ENCODE assay signal across 1 cellular context in genomic region chr3:32662638-32663037, GRCh38.
TF ChIP-seq lines count a peak whose summit lies in the region.

No MANE protein-coding gene starts in this region.

TF ChIP-seq in HepG2, 621 proteins besides CTCF, POLR2A, EP300 and RAD21 (continued from another document):
- TF ChIP-seq ZNF770 (CRISPR knock-in tag; IDR thresholded peaks at IDR 0.05) (no peak), HNF4A (CRISPR knock-in tag; IDR thresholded peaks at IDR 0.05) (peak; percentile 21; the same call in 1 of the 2 replicates), EEA1 (CRISPR knock-in tag; IDR thresholded peaks at IDR 0.05; ENCODE audit: borderline replicate concordance) (no peak), RXRA (CRISPR knock-in tag; IDR thresholded peaks at IDR 0.05) (no peak), RFX5 (IDR thresholded peaks at IDR 0.05; ENCODE audit: low read depth, low read length) (no peak), SMC3 (IDR thresholded peaks at IDR 0.05; ENCODE audit: low read length) (no peak)
- TF ChIP-seq, protein P1, sequence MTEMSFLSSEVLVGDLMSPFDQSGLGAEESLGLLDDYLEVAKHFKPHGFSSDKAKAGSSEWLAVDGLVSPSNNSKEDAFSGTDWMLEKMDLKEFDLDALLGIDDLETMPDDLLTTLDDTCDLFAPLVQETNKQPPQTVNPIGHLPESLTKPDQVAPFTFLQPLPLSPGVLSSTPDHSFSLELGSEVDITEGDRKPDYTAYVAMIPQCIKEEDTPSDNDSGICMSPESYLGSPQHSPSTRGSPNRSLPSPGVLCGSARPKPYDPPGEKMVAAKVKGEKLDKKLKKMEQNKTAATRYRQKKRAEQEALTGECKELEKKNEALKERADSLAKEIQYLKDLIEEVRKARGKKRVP (CRISPR knock-in tag; IDR thresholded peaks at IDR 0.05): no peak
